Comparison of ENCODE assay signal across 28 cellular contexts in genomic region chrX:109218761-109219160, GRCh38.
"Had no signal": no experiment of that assay in that cellular context is flagged by ENCODE, and none has a peak within 500 bp of the region (broad histone marks: within the 10 kb centered on the region; RNA-seq: fewer than 3 reads in every experiment).

No MANE protein-coding gene starts in this region.

- ATAC-seq: natural killer cell; psoas muscle; right cardiac atrium; right lobe of liver; stimulated activated memory B cell treated with anti-CD40 and anti-IgM and Interleukin-4, amounts not matched to agents 10 μg/mL and 1 μg/mL and 100 μg/mL, for 72 hours; stimulated activated naive CD8-positive, alpha-beta T cell treated with anti-CD3 and anti-CD28 coated beads, Interleukin-15, amount 100 ng/mL, for 72 hours; stimulated activated naive CD8-positive, alpha-beta T cell treated with anti-CD3 and anti-CD28 coated beads, Interleukin-15, Interleukin-2, amounts not matched to agents 100 U/mL and 50 U/mL, for 24 hours; upper lobe of right lung had no signal

- H3K9me3 Mint-ChIP-seq: stimulated activated memory B cell treated with anti-CD40 and anti-IgM and Interleukin-4, amounts not matched to agents 10 μg/mL and 1 μg/mL and 100 μg/mL, for 72 hours; stimulated activated naive CD8-positive, alpha-beta T cell treated with anti-CD3 and anti-CD28 coated beads, Interleukin-15, amount 100 ng/mL, for 72 hours; type B pancreatic cell had no signal

- H3K4me3 Mint-ChIP-seq: natural killer cell; nephron; neural progenitor cell; stimulated activated memory B cell treated with anti-CD40 and anti-IgM and Interleukin-4, amounts not matched to agents 10 μg/mL and 1 μg/mL and 100 μg/mL, for 72 hours; stimulated activated naive CD8-positive, alpha-beta T cell treated with anti-CD3 and anti-CD28 coated beads, Interleukin-15, amount 100 ng/mL, for 72 hours; type B pancreatic cell had no signal

- H3K27ac Mint-ChIP-seq: natural killer cell; nephron; neural progenitor cell; progenitor cell of endocrine pancreas; stimulated activated memory B cell treated with anti-CD40 and anti-IgM and Interleukin-4, amounts not matched to agents 10 μg/mL and 1 μg/mL and 100 μg/mL, for 72 hours; stimulated activated naive CD8-positive, alpha-beta T cell treated with anti-CD3 and anti-CD28 coated beads, Interleukin-15, amount 100 ng/mL, for 72 hours; type B pancreatic cell had no signal

- H3K4me1 Mint-ChIP-seq: natural killer cell; nephron; neural progenitor cell; stimulated activated memory B cell treated with anti-CD40 and anti-IgM and Interleukin-4, amounts not matched to agents 10 μg/mL and 1 μg/mL and 100 μg/mL, for 72 hours; stimulated activated naive CD8-positive, alpha-beta T cell treated with anti-CD3 and anti-CD28 coated beads, Interleukin-15, amount 100 ng/mL, for 72 hours had no signal

- DNase-seq: natural killer cell; occipital lobe; ovary; posterior cingulate gyrus; psoas muscle; right cardiac atrium; right lobe of liver; sigmoid colon; spleen; stimulated activated CD4-positive, alpha-beta T cell treated with anti-CD3 and anti-CD28 coated beads, Interleukin-12 subunit alpha, Interleukin-12 subunit beta, amount 100 ng/mL, for 4 hours; stimulated activated CD4-positive, alpha-beta T cell treated with anti-CD3 and anti-CD28 coated beads, Interleukin-1b, Interleukin-23, amount 100 ng/mL, for 48 hours; stimulated activated CD4-positive, alpha-beta T cell treated with anti-CD3 and anti-CD28 coated beads, Interleukin-4, amount 100 ng/mL, for 1 hour; stimulated activated CD4-positive, alpha-beta T cell treated with anti-CD3 and anti-CD28 coated beads, Interleukin-4, amount 100 ng/mL, for 4 hours; stimulated activated CD8-positive, alpha-beta memory T cell treated with anti-CD3 and anti-CD28 coated beads, Interleukin-4, amount 100 ng/mL, for 48 hours; stimulated activated naive CD4-positive, alpha-beta T cell; stimulated activated naive CD8-positive, alpha-beta T cell treated with anti-CD3 and anti-CD28 coated beads, Interleukin-15, amount 100 ng/mL, for 72 hours; stimulated activated naive CD8-positive, alpha-beta T cell treated with anti-CD3 and anti-CD28 coated beads, Interleukin-15, Interleukin-2, amounts not matched to agents 100 U/mL and 50 U/mL, for 24 hours; substantia nigra; testis; tibial artery; transverse colon; upper lobe of right lung; uterus had no signal

- H3K36me3 Mint-ChIP-seq: natural killer cell; neural progenitor cell; stimulated activated memory B cell treated with anti-CD40 and anti-IgM and Interleukin-4, amounts not matched to agents 10 μg/mL and 1 μg/mL and 100 μg/mL, for 72 hours; type B pancreatic cell had no signal

- H3K27me3 Mint-ChIP-seq: progenitor cell of endocrine pancreas; stimulated activated memory B cell treated with anti-CD40 and anti-IgM and Interleukin-4, amounts not matched to agents 10 μg/mL and 1 μg/mL and 100 μg/mL, for 72 hours; stimulated activated naive CD8-positive, alpha-beta T cell treated with anti-CD3 and anti-CD28 coated beads, Interleukin-15, amount 100 ng/mL, for 72 hours; type B pancreatic cell had no signal
